2 cellular contexts compared by ENCODE assay signal in the genomic region with DNA sequence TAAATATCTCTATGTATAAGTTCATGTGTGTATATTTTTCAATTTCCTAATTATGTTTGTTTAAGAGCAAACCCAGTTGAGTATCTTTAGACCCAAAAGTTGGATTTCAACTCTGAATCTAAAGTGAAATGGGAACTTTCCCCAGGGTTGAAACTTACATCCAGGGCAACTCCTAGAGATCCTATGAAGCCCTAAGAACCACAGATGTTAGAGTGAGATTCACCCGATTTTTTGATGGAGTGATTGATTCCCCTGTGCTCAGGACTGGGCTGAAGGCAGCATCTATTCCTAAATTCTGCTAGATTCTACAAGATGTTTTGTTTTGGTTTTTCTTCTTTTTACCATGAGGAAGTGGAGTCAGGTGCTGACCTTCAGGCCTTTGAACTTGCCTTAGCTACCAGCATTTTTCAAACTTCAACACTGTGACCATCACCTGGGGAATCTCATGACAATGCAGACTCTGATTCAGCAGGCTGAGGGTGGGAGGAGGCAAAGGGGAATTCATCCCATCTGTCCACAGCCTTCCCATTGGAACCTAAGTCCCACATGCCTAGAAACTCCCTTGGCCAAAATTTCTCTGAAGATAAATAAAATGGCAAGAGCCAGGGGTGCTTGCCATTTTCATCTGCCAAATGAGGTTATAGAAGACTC.
TF ChIP-seq lines count a peak whose summit lies in the region.

No MANE protein-coding gene starts in this region.

TF ChIP-seq in SK-N-SH, 30 proteins besides CTCF, POLR2A, EP300 and RAD21:
- TF ChIP-seq, protein P1, sequence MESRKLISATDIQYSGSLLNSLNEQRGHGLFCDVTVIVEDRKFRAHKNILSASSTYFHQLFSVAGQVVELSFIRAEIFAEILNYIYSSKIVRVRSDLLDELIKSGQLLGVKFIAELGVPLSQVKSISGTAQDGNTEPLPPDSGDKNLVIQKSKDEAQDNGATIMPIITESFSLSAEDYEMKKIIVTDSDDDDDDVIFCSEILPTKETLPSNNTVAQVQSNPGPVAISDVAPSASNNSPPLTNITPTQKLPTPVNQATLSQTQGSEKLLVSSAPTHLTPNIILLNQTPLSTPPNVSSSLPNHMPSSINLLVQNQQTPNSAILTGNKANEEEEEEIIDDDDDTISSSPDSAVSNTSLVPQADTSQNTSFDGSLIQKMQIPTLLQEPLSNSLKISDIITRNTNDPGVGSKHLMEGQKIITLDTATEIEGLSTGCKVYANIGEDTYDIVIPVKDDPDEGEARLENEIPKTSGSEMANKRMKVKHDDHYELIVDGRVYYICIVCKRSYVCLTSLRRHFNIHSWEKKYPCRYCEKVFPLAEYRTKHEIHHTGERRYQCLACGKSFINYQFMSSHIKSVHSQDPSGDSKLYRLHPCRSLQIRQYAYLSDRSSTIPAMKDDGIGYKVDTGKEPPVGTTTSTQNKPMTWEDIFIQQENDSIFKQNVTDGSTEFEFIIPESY (IDR thresholded peaks at IDR 0.05; ENCODE audit: borderline replicate concordance, low read depth), result no peak
- TF ChIP-seq POLR2AphosphoS5 (IDR thresholded peaks at IDR 0.05; ENCODE audit: low read depth, low read length) (no peak), YY1 (IDR thresholded peaks at IDR 0.05; ENCODE audit: low read depth) (no peak)

TF ChIP-seq in GM23338, 12 proteins besides CTCF, POLR2A, EP300 and RAD21:
- TF ChIP-seq, protein P2, sequence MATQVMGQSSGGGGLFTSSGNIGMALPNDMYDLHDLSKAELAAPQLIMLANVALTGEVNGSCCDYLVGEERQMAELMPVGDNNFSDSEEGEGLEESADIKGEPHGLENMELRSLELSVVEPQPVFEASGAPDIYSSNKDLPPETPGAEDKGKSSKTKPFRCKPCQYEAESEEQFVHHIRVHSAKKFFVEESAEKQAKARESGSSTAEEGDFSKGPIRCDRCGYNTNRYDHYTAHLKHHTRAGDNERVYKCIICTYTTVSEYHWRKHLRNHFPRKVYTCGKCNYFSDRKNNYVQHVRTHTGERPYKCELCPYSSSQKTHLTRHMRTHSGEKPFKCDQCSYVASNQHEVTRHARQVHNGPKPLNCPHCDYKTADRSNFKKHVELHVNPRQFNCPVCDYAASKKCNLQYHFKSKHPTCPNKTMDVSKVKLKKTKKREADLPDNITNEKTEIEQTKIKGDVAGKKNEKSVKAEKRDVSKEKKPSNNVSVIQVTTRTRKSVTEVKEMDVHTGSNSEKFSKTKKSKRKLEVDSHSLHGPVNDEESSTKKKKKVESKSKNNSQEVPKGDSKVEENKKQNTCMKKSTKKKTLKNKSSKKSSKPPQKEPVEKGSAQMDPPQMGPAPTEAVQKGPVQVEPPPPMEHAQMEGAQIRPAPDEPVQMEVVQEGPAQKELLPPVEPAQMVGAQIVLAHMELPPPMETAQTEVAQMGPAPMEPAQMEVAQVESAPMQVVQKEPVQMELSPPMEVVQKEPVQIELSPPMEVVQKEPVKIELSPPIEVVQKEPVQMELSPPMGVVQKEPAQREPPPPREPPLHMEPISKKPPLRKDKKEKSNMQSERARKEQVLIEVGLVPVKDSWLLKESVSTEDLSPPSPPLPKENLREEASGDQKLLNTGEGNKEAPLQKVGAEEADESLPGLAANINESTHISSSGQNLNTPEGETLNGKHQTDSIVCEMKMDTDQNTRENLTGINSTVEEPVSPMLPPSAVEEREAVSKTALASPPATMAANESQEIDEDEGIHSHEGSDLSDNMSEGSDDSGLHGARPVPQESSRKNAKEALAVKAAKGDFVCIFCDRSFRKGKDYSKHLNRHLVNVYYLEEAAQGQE (IDR thresholded peaks at IDR 0.05; ENCODE audit: unreplicated experiment), result no peak
- TF ChIP-seq EZH2phosphoT487 (IDR thresholded peaks at IDR 0.05; ENCODE audit: unreplicated experiment) (no peak), ZNF462 (CRISPR knock-in tag; IDR thresholded peaks at IDR 0.05) (no peak), NANOG (IDR thresholded peaks at IDR 0.05; ENCODE audit: borderline replicate concordance) (no peak), ETS1 (IDR thresholded peaks at IDR 0.05) (no peak), JUNB (IDR thresholded peaks at IDR 0.05; ENCODE audit: unreplicated experiment) (no peak), POLR2AphosphoS5 (IDR thresholded peaks at IDR 0.05; ENCODE audit: low read depth) (no peak), STAT1 (IDR thresholded peaks at IDR 0.05; ENCODE audit: unreplicated experiment) (no peak), ZNF114 (CRISPR knock-in tag; IDR thresholded peaks at IDR 0.05) (no peak), ZNF331 (CRISPR knock-in tag; IDR thresholded peaks at IDR 0.05; ENCODE audit: low read depth) (no peak), CREB1 (CRISPR knock-in tag; IDR thresholded peaks at IDR 0.05; ENCODE audit: low read depth) (no peak), EZH2 (IDR thresholded peaks at IDR 0.05; ENCODE audit: low read depth, unreplicated experiment) (no peak)
